Comparison of ENCODE assay signal across 8 cellular contexts in the genomic region with DNA sequence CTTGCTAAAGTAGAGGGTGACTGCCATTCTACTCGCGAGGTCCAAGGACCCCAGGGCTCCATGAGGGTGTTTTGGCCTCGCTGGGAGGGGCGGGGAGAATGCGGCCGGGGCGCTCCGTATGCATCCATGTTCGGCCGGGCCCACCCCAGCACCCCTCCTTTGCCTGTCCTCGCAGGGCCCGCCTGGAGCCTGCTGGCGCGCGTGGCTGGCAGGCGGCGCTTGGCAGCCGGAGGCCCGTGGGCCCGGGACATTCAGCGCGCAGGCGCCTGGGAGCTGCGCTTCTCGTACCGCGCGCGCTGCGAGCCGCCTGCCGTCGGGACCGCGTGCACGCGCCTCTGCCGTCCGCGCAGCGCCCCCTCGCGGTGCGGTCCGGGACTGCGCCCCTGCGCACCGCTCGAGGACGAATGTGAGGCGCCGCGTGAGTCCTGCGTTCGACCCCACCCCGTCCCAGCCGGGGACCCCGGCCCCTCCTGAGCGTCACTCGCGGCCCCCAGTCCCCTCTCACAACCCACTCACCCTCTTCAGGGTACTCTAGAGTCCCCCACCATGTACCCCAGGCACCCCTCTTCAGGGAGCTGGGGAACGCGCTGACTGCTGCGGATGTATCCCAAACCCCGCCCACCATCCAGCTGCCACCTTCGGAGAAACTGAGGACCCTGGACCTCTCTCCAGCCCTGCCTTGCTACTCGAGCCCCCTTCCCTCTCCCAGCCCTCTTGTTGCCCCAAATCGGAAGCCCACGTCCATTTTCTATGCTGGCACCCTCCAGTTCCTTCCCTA. TPM values are rescaled to one million over a fixed set of nuclear protein-coding genes. Genes with fewer than 3 reads are reported as not detected.
DNase-seq lines count a peak whose midpoint lies in the region; ATAC-seq and TF ChIP-seq lines count a peak whose summit lies in the region.

No MANE protein-coding gene starts in this region.

- H3K27me3 Mint-ChIP-seq in Caco-2 (ENCODE audit: insufficient read depth, unreplicated experiment), result peaks cover 31% of the 10 kb centered on the region

- H2BK120ac ChIP-seq in mesenchymal stem cell (ENCODE audit: low read depth, low read length), result no peak overlapping the region

- H4K91ac ChIP-seq in mesenchymal stem cell (ENCODE audit: low read length), result no peak overlapping the region

- no peak overlapping the region for H2BK5ac ChIP-seq in mesenchymal stem cell (ENCODE audit: low read depth, low read length, poor library complexity, severe bottlenecking)

- no peak overlapping the region for H2BK15ac ChIP-seq in mesenchymal stem cell (ENCODE audit: low read depth, poor library complexity, severe bottlenecking)

- H3K4me1 Mint-ChIP-seq in Caco-2 (ENCODE audit: low read depth, unreplicated experiment), result peaks cover 16% of the 10 kb centered on the region

- H3K9me3 Mint-ChIP-seq in Caco-2 (ENCODE audit: unreplicated experiment), result no peaks in the 10 kb centered on the region

- BruUV-seq in Caco-2 (replicated peaks; lab: Mats Ljungman, UMichigan), result no TSS peak

- POLR2A ChIA-PET in Caco-2 (lab: Charles Lee), result interaction anchor here (0.6 to 0.9 kb wide), 3 partner anchors 62 to 71 kb away, joined by 3 to 5 read pairs (median 3); a partner anchor contains a TSS

- CTCF ChIA-PET in Caco-2 (lab: Charles Lee), result interaction anchor here (0.6 to 1.7 kb wide), 12 partner anchors 11 to 67 kb away, joined by 3 to 12 read pairs (median 6); a partner anchor contains a TSS

- H3K23ac ChIP-seq in mesenchymal stem cell (ENCODE audit: low read length in 2 of 2), result no peak overlapping the region

- no peak overlapping the region for H3K4ac ChIP-seq in mesenchymal stem cell (ENCODE audit: low read depth in 1 of 2, low read length in 2 of 2)

- H3K4me1 ChIP-seq in Caco-2 (peaks cover 15% of the 10 kb centered on the region), mesenchymal stem cell (ENCODE audit: control insufficient read depth, insufficient read depth, low read depth, low read length) (peaks cover 31% of the 10 kb centered on the region)

- peak; percentile 67 to 90 for DNase-seq in Caco-2
- peak; percentile 34 for DNase-seq in LNCaP clone FGC (ENCODE audit: low read depth)
- DNase-seq in activated CD4-positive, alpha-beta T cell treated with anti-CD3 and anti-CD28 coated beads for 48 hours, result peak; percentile 86
- peak; percentile 73 for DNase-seq in choroid plexus epithelial cell (ENCODE audit: low read depth)
- peak; percentile 53 for DNase-seq in mesenchymal stem cell
- peak; percentile 47 for DNase-seq in stimulated activated CD8-positive, alpha-beta memory T cell treated with anti-CD3 and anti-CD28 coated beads, Interleukin-7, amount 100 ng/mL, for 24 hours (ENCODE audit: low read depth)

- 33% methylated on average over 43 of the region's 69 CpGs for WGBS in mesenchymal stem cell

- H3K4me3 Mint-ChIP-seq in Caco-2 (ENCODE audit: unreplicated experiment), result peak overlapping the region; percentile 64

- ATAC-seq in GM18517 (IDR thresholded peaks at IDR 0.05; ENCODE audit: unreplicated experiment) (no peak), GM19467 (IDR thresholded peaks at IDR 0.05; ENCODE audit: unreplicated experiment) (no peak)

- H3K4me3 ChIP-seq in Caco-2 (ENCODE audit: low read depth, low read length), result peak overlapping the region; percentile 29
- H3K4me3 ChIP-seq in LNCaP clone FGC (ENCODE audit: low read depth, low read length), result no peak overlapping the region
- H3K4me3 ChIP-seq in choroid plexus epithelial cell (ENCODE audit: low read depth, low read length), result no peak overlapping the region
- H3K4me3 ChIP-seq in mesenchymal stem cell (ENCODE audit: insufficient read depth in 1 of 2, low read depth in 1 of 2, low read length in 2 of 2), result no peak overlapping the region

- no peaks in the 10 kb centered on the region for H3K36me3 ChIP-seq in Caco-2 (ENCODE audit: control insufficient read depth, insufficient read depth, low read length)
- no peaks in the 10 kb centered on the region for H3K36me3 ChIP-seq in mesenchymal stem cell (ENCODE audit: control insufficient read depth in 1 of 2, insufficient read depth in 2 of 2, low read depth in 1 of 2, low read length in 2 of 2)

- H3K27ac ChIP-seq in mesenchymal stem cell (ENCODE audit: low read length, poor library complexity, severe bottlenecking), result no peak overlapping the region

- H3K9me3 ChIP-seq in Caco-2 (no peaks in the 10 kb centered on the region), mesenchymal stem cell (ENCODE audit: control insufficient read depth, low read length) (no peaks in the 10 kb centered on the region)

- no peak overlapping the region for H3K14ac ChIP-seq in mesenchymal stem cell (ENCODE audit: low read length in 2 of 2)

- intact Hi-C loops in Caco-2 (cut with micrococcal nuclease; ENCODE audit: unreplicated experiment), result loop anchor here (2.0 kb wide), 1 partner anchor 58 kb away; a partner anchor contains a TSS

- H3K36me3 Mint-ChIP-seq in Caco-2 (ENCODE audit: insufficient read depth, unreplicated experiment), result peaks cover 5% of the 10 kb centered on the region

- no peak overlapping the region for H2AK5ac ChIP-seq in mesenchymal stem cell (ENCODE audit: low read length, severe bottlenecking)

- H3K27ac Mint-ChIP-seq in Caco-2 (ENCODE audit: unreplicated experiment), result no peak overlapping the region

- H3K4me2 ChIP-seq in mesenchymal stem cell (ENCODE audit: low read length, poor library complexity, severe bottlenecking), result no peak overlapping the region

- H2AFZ ChIP-seq in mesenchymal stem cell (ENCODE audit: low read depth, low read length), result no peak overlapping the region

- H2BK12ac ChIP-seq in mesenchymal stem cell (ENCODE audit: low read length in 2 of 2), result no peak overlapping the region

- peaks cover 1% of the 10 kb centered on the region for H3K27me3 ChIP-seq in Caco-2 (replicated peaks; ENCODE audit: control insufficient read depth, insufficient read depth, low read length)
- peaks cover 66 to 80% of the 10 kb centered on the region in 2 experiments for H3K27me3 ChIP-seq in mesenchymal stem cell (ENCODE audit: control insufficient read depth in 1 of 2, insufficient read depth in 1 of 2, low read length in 2 of 2)

- TF ChIP-seq CTCF in Caco-2 (IDR thresholded peaks at IDR 0.05; ENCODE audit: insufficient read depth in 1 of 2, low read depth in 1 of 2, low read length in 1 of 2, severe bottlenecking in 1 of 2, unreplicated experiment in 1 of 2) (peak; percentile 79 to 99), LNCaP clone FGC (IDR thresholded peaks at IDR 0.05; ENCODE audit: control insufficient read depth, extremely low read depth, insufficient read depth) (peak; percentile 91), choroid plexus epithelial cell (conservative IDR thresholded peaks at IDR 0.05; ENCODE audit: low read depth, low read length) (peak; percentile 49)

- peak overlapping the region; percentile 21 for H4K8ac ChIP-seq in mesenchymal stem cell (ENCODE audit: low read length)

- H3K18ac ChIP-seq in mesenchymal stem cell (ENCODE audit: low read depth in 1 of 2, low read length in 2 of 2), result no peak overlapping the region

- no peaks in the 10 kb centered on the region for H3K79me1 ChIP-seq in mesenchymal stem cell (replicated peaks; ENCODE audit: low read length, poor library complexity, severe bottlenecking)

- H3K9ac ChIP-seq in mesenchymal stem cell (ENCODE audit: low read length), result no peak overlapping the region

RNA-seq across cellular contexts. Expression of a gene that starts 4.1 kb away (rescaled TPM):
- 1.7 and 2.7 TPM in 2 replicates for total RNA-seq in Caco-2 (2022)
- polyA plus RNA-seq in mesenchymal stem cell (2013, experiment 1 of 2), result 0.65 TPM
- polyA plus RNA-seq in mesenchymal stem cell (2013, experiment 2 of 2), result 0.78 TPM

RNA-seq across cellular contexts. Expression of a gene that starts 12.1 kb away (rescaled TPM):
- 0.46 and 1.6 TPM in 2 replicates for total RNA-seq in Caco-2 (2022)
- polyA plus RNA-seq in mesenchymal stem cell (2013, experiment 1 of 2), result not detected
- polyA plus RNA-seq in mesenchymal stem cell (2013, experiment 2 of 2), result not detected

RNA-seq across cellular contexts. Expression of a gene that starts 22.2 kb away (rescaled TPM):
- 152 and 162 TPM in 2 replicates for total RNA-seq in Caco-2 (2022)
- polyA plus RNA-seq in mesenchymal stem cell (2013, experiment 1 of 2), result 57.0 TPM
- polyA plus RNA-seq in mesenchymal stem cell (2013, experiment 2 of 2), result 58.8 TPM

RNA-seq across cellular contexts. Expression of a gene that starts 29.8 kb away (rescaled TPM):
- total RNA-seq in Caco-2 (2022), result 2.1 and 2.8 TPM in 2 replicates
- 2.0 TPM for polyA plus RNA-seq in mesenchymal stem cell (2013, experiment 1 of 2)
- 1.8 TPM for polyA plus RNA-seq in mesenchymal stem cell (2013, experiment 2 of 2)

RNA-seq across cellular contexts. Expression of a gene that starts 37.1 kb away (rescaled TPM):
- total RNA-seq in Caco-2 (2022), result 21.7 and 26.3 TPM in 2 replicates
- polyA plus RNA-seq in mesenchymal stem cell (2013, experiment 1 of 2), result 17.2 TPM
- 18.1 TPM for polyA plus RNA-seq in mesenchymal stem cell (2013, experiment 2 of 2)

Comparison
In these comparisons a context has a peak if more than half of its experiments do, and no peak if none do; other contexts are left out.
1. DNase-seq: peak in every context shown above with its lines; median percentile 86 in activated CD4-positive, alpha-beta T cell treated with anti-CD3 and anti-CD28 coated beads for 48 hours; 78 in Caco-2; 73 in choroid plexus epithelial cell; 53 in mesenchymal stem cell; 47 in stimulated activated CD8-positive, alpha-beta memory T cell treated with anti-CD3 and anti-CD28 coated beads, Interleukin-7, amount 100 ng/mL, for 24 hours; 34 in LNCaP clone FGC.